Comparison of ENCODE assay signal across 8 cellular contexts in genomic region chr13:49690133-49690989, GRCh38. TPM values are rescaled to one million over a fixed set of nuclear protein-coding genes. Genes with fewer than 3 reads are reported as not detected.
A peak's percentile ranks its signal among the peaks of the same experiment; 100 is the strongest.
DNase-seq lines count a peak whose midpoint lies in the region; ATAC-seq lines count a peak whose summit lies in the region.

No MANE protein-coding gene starts in this region.

- H3K4me3 ChIP-seq in right cardiac atrium (ENCODE audit: low read length) (peak overlapping the region; percentile 73), skeletal muscle tissue (ENCODE audit: low read length in 3 of 3) (peak overlapping the region; percentile 72 to 86 (median 82))

- H3K27me3 Mint-ChIP-seq in activated CD8-positive, alpha-beta T cell treated with anti-CD3 and anti-CD28 coated beads, Interleukin-2, amount 10 ng/mL, durations not matched to agents 7 days and 5 days (ENCODE audit: low read depth), result no peaks in the 10 kb centered on the region

- H3K4me1 ChIP-seq in right cardiac atrium (ENCODE audit: control insufficient read depth, insufficient read depth, low read length) (no peaks in the 10 kb centered on the region), skeletal muscle tissue (ENCODE audit: control insufficient read depth in 3 of 3, insufficient read depth in 3 of 3, low read length in 3 of 3) (peaks cover 4 to 8% (median 6%) of the 10 kb centered on the region in 3 donors)

- H3K27ac ChIP-seq in right cardiac atrium (ENCODE audit: low read length) (no peak overlapping the region), skeletal muscle tissue (ENCODE audit: low read depth, low read length) (peak overlapping the region; percentile 82)

- no peaks in the 10 kb centered on the region for H3K9me3 Mint-ChIP-seq in activated CD8-positive, alpha-beta T cell treated with anti-CD3 and anti-CD28 coated beads, Interleukin-2, amount 10 ng/mL, durations not matched to agents 7 days and 5 days (ENCODE audit: insufficient read depth)

- peak overlapping the region; percentile 67 to 87 (median 72) for H3K9ac ChIP-seq in skeletal muscle tissue (ENCODE audit: low read depth in 1 of 3, low read length in 3 of 3)

- H3K27ac Mint-ChIP-seq in activated CD8-positive, alpha-beta T cell treated with anti-CD3 and anti-CD28 coated beads, Interleukin-2, amount 10 ng/mL, durations not matched to agents 7 days and 5 days, result peak overlapping the region; percentile 41

- H3K36me3 ChIP-seq in skeletal muscle tissue (ENCODE audit: control insufficient read depth in 3 of 3, insufficient read depth in 3 of 3, low read length in 3 of 3), result peaks cover 0 to 9% (median 2%) of the 10 kb centered on the region in 3 donors

- ATAC-seq in GM21367 (IDR thresholded peaks at IDR 0.05; ENCODE audit: unreplicated experiment) (peak; percentile 19), HG03521 (IDR thresholded peaks at IDR 0.05; ENCODE audit: unreplicated experiment) (peak; percentile 15), right cardiac atrium (peak; percentile 5 to 8)
- ATAC-seq in activated CD8-positive, alpha-beta T cell treated with anti-CD3 and anti-CD28 coated beads, Interleukin-2, amount 10 ng/mL, durations not matched to agents 7 days and 5 days, result peak; percentile 7

- POLR2A ChIA-PET in activated CD8-positive, alpha-beta T cell treated with anti-CD3 and anti-CD28 coated beads, Interleukin-2, amount 10 ng/mL, durations not matched to agents 7 days and 5 days (lab: Charles Lee), result interaction anchor here (1.6 kb wide), 1 partner anchor 103 kb away, joined by 6 read pairs; the partner anchor contains the start of gene KPNA3

- CTCF ChIA-PET in activated CD8-positive, alpha-beta T cell treated with anti-CD3 and anti-CD28 coated beads, Interleukin-2, amount 10 ng/mL, durations not matched to agents 7 days and 5 days (lab: Charles Lee), result interaction anchor here (1.9 kb wide), 1 partner anchor 20 kb away, joined by 6 read pairs; no protein-coding TSS in a partner anchor

- H3K9me3 ChIP-seq in right cardiac atrium (ENCODE audit: control insufficient read depth, low read length), result no peaks in the 10 kb centered on the region
- H3K9me3 ChIP-seq in skeletal muscle tissue (ENCODE audit: control insufficient read depth in 3 of 3, low read length in 3 of 3), result no peaks in the 10 kb centered on the region

- DNase-seq in DMS153 treated with DMSO at 0.1 percent for 48 hours (lab: John Stamatoyannopoulos, UW; ENCODE audit: unreplicated experiment), result peak; percentile 0
- no peak for DNase-seq in DMS153 (lab: John Stamatoyannopoulos, UW)
- no peak for DNase-seq in activated CD8-positive, alpha-beta T cell treated with anti-CD3 and anti-CD28 coated beads, Interleukin-2, amount 10 ng/mL, durations not matched to agents 7 days and 5 days
- DNase-seq in right cardiac atrium, result no peak
- DNase-seq in stimulated activated CD4-positive, alpha-beta T cell treated with anti-CD3 and anti-CD28 coated beads, Interleukin-15, amount 100 ng/mL, for 24 hours, result no peak

- peaks cover 16% of the 10 kb centered on the region for H3K4me1 Mint-ChIP-seq in activated CD8-positive, alpha-beta T cell treated with anti-CD3 and anti-CD28 coated beads, Interleukin-2, amount 10 ng/mL, durations not matched to agents 7 days and 5 days (ENCODE audit: low read depth)

- H3K27me3 ChIP-seq in right cardiac atrium (ENCODE audit: control insufficient read depth, insufficient read depth), result no peaks in the 10 kb centered on the region
- no peaks in the 10 kb centered on the region for H3K27me3 ChIP-seq in skeletal muscle tissue (ENCODE audit: control insufficient read depth in 3 of 3, insufficient read depth in 3 of 3, low read length in 3 of 3)

- WGBS in right cardiac atrium, result 9% methylated on average over 17 of the region's 17 CpGs

- intact Hi-C loops in right cardiac atrium (cut with DNase I), result loop anchor here in 1 of 4 donors (5.0 kb wide), 1 partner anchor 102 kb away; the partner anchor contains the start of gene KPNA3

- no peaks in the 10 kb centered on the region for H3K36me3 Mint-ChIP-seq in activated CD8-positive, alpha-beta T cell treated with anti-CD3 and anti-CD28 coated beads, Interleukin-2, amount 10 ng/mL, durations not matched to agents 7 days and 5 days (ENCODE audit: low read depth)

- H3K4me3 Mint-ChIP-seq in activated CD8-positive, alpha-beta T cell treated with anti-CD3 and anti-CD28 coated beads, Interleukin-2, amount 10 ng/mL, durations not matched to agents 7 days and 5 days, result peak overlapping the region; percentile 88

RNA-seq across cellular contexts. Expression of gene EBPL, which starts 0.9 kb away (rescaled TPM):
- 10 to 100 TPM; 19.8 to 25.0 TPM for total RNA-seq in activated CD8-positive, alpha-beta T cell treated with anti-CD3 and anti-CD28 coated beads, Interleukin-2, amount 10 ng/mL, durations not matched to agents 7 days and 5 days
- total RNA-seq in right cardiac atrium (10 to 100 TPM in 3 of 4 donors, 1 to 10 TPM in 1; 8.1 to 11.5 (median 11.0) TPM), skeletal muscle tissue (31.3 TPM)
- 9.3 TPM for polyA plus RNA-seq in right cardiac atrium
